Comparison of ENCODE assay signal across 25 cellular contexts in genomic region chr12:128621304-128621703, GRCh38.
"Had no signal": no experiment of that assay in that cellular context is flagged by ENCODE, and none has a peak within 500 bp of the region (broad histone marks: within the 10 kb centered on the region; RNA-seq: fewer than 3 reads in every experiment).

No MANE protein-coding gene starts in this region.

- H3K27me3 ChIP-seq: dorsolateral prefrontal cortex, esophagus squamous epithelium, gastrocnemius medialis, left lung had no signal

- H3K4me1 ChIP-seq: esophagus squamous epithelium, gastrocnemius medialis, heart right ventricle, left lung, lower lobe of right lung had no signal

- DNase-seq: dermis blood vessel endothelial cell; dorsolateral prefrontal cortex; effector CD4-positive, alpha-beta T cell; effector memory CD4-positive, alpha-beta T cell; esophagus squamous epithelium; foreskin fibroblast; foreskin melanocyte; gastrocnemius medialis; glutamatergic neuron; head of caudate nucleus; heart right ventricle; hippocampal formation; left cardiac atrium; left lung; left ventricle myocardium superior; lower lobe of right lung; mesenchymal stem cell; mucosa of descending colon; naive B cell; naive thymus-derived CD8-positive, alpha-beta T cell had no signal

- H3K9me3 ChIP-seq: gastrocnemius medialis, heart right ventricle, lower lobe of right lung, mucosa of descending colon had no signal

- H3K36me3 ChIP-seq: esophagus squamous epithelium, gastrocnemius medialis, heart right ventricle, left lung, lower lobe of right lung had no signal

- H3K27ac ChIP-seq: coronary artery, dorsolateral prefrontal cortex, esophagus squamous epithelium, gastrocnemius medialis, heart right ventricle, left lung, lower lobe of right lung had no signal

- FAIRE-seq: endothelial cell of umbilical vein, islet of Langerhans, keratinocyte had no signal

- H3K4me3 ChIP-seq: coronary artery, dorsolateral prefrontal cortex, esophagus squamous epithelium, gastrocnemius medialis, heart right ventricle, left lung, lower lobe of right lung, mucosa of descending colon had no signal

- ATAC-seq: esophagus mucosa; gastrocnemius medialis; heart right ventricle; left cardiac atrium; left lung; left ventricle myocardium superior; lower lobe of right lung; mucosa of descending colon; naive thymus-derived CD8-positive, alpha-beta T cell had no signal
